23 cellular contexts compared by ENCODE assay signal in the genomic region with DNA sequence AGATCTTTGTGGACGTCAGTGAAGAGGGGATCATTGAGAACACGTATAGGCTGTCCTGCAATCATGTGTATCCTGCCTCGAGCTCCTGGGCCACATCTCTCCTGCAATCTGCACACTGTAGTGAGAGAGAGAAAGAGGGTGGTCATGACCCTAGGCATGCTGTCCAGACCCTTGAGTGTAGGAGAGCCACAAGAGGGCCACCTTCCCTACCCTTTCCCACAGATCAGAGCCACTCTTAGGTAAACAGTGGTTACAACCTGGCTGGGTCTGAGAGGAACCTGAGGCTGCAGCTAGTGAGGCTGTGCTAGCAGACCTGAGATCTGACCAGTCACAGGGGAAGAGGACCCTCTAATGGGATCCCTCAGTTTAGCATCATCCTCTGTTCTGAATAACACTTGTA.
"Had no signal": no experiment of that assay in that cellular context is flagged by ENCODE, and none has a peak within 500 bp of the region (broad histone marks: within the 10 kb centered on the region; RNA-seq: fewer than 3 reads in every experiment).

No MANE protein-coding gene starts in this region.

- H3K36me3 ChIP-seq: colonic mucosa, prostate gland had no signal

- H3K27me3 ChIP-seq: ascending aorta, colonic mucosa, heart right ventricle, right atrium auricular region, testis had no signal

- ATAC-seq: activated CD4-positive, CD25-positive, alpha-beta regulatory T cell treated with anti-CD3 and anti-CD28 coated beads, Interleukin-2, amount 50 U/mL, for 24 hours; heart right ventricle; T-cell had no signal

- H3K9me3 ChIP-seq: ascending aorta, colonic mucosa, heart right ventricle, left ventricle myocardium inferior, prostate gland, right atrium auricular region, testis had no signal

- H3K27ac ChIP-seq: ascending aorta, colonic mucosa, heart right ventricle, left ventricle myocardium inferior, prostate gland, right atrium auricular region, testis had no signal

- H3K4me1 ChIP-seq: prostate gland had no signal

- H3K9me3 Mint-ChIP-seq: activated CD4-positive, alpha-beta T cell treated with anti-CD3 and anti-CD28 coated beads, Interleukin-2, amount 10 ng/mL, durations not matched to agents 7 days and 5 days; activated naive CD4-positive, alpha-beta T cell treated with anti-CD3 and anti-CD28 coated beads, Interleukin-2, amount 10 ng/mL, durations not matched to agents 7 days and 5 days; central memory CD8-positive, alpha-beta T cell; T-cell; type B pancreatic cell had no signal

- FAIRE-seq: endometrium had no signal

- H3K27ac Mint-ChIP-seq: activated CD4-positive, alpha-beta T cell treated with anti-CD3 and anti-CD28 coated beads, Interleukin-2, amount 10 ng/mL, durations not matched to agents 7 days and 5 days; activated naive CD4-positive, alpha-beta T cell treated with anti-CD3 and anti-CD28 coated beads, Interleukin-2, amount 10 ng/mL, durations not matched to agents 7 days and 5 days; T-cell; type B pancreatic cell had no signal

- H3K4me3 Mint-ChIP-seq: activated CD4-positive, alpha-beta T cell treated with anti-CD3 and anti-CD28 coated beads, Interleukin-2, amount 10 ng/mL, durations not matched to agents 7 days and 5 days; activated naive CD4-positive, alpha-beta T cell treated with anti-CD3 and anti-CD28 coated beads, Interleukin-2, amount 10 ng/mL, durations not matched to agents 7 days and 5 days; central memory CD8-positive, alpha-beta T cell; T-cell; type B pancreatic cell had no signal

- DNase-seq: activated CD4-positive, alpha-beta T cell treated with anti-CD3 and anti-CD28 coated beads, Interleukin-2, amount 10 ng/mL, durations not matched to agents 7 days and 5 days; activated CD8-positive, alpha-beta memory T cell treated with anti-CD3 and anti-CD28 coated beads, Interleukin-2, amount 50 U/mL, for 48 hours; activated effector memory CD4-positive, alpha-beta T cell treated with Interleukin-2 at 50 U/mL for 16 hours; activated naive CD4-positive, alpha-beta T cell treated with anti-CD3 and anti-CD28 coated beads, Interleukin-2, amount 10 ng/mL, durations not matched to agents 7 days and 5 days; activated T-cell treated with anti-CD3 and anti-CD28 coated beads, Interleukin-2, amount 50 U/mL, for 48 hours; colonic mucosa; heart right ventricle; kidney glomerular epithelial cell; left ventricle myocardium inferior; mammary epithelial cell; midbrain; stimulated activated CD4-positive, alpha-beta T cell treated with anti-CD3 and anti-CD28 coated beads, Interleukin-12 subunit alpha, Interleukin-12 subunit beta, amount 100 ng/mL, for 4 hours; stimulated activated CD4-positive, alpha-beta T cell treated with anti-CD3 and anti-CD28 coated beads, Interleukin-1b, Interleukin-23, amount 100 ng/mL, for 48 hours; T-cell; T-helper 9 cell; testis had no signal

- H3K27me3 Mint-ChIP-seq: activated CD4-positive, alpha-beta T cell treated with anti-CD3 and anti-CD28 coated beads, Interleukin-2, amount 10 ng/mL, durations not matched to agents 7 days and 5 days; activated naive CD4-positive, alpha-beta T cell treated with anti-CD3 and anti-CD28 coated beads, Interleukin-2, amount 10 ng/mL, durations not matched to agents 7 days and 5 days; central memory CD8-positive, alpha-beta T cell; T-cell; type B pancreatic cell had no signal

- H3K4me3 ChIP-seq: ascending aorta, colonic mucosa, heart right ventricle, left ventricle myocardium inferior, prostate gland, right atrium auricular region, testis had no signal
